Comparison of ENCODE assay signal across 18 cellular contexts in genomic region chr10:70573599-70574506, GRCh38. TPM values are rescaled to one million over a fixed set of nuclear protein-coding genes. Genes with fewer than 3 reads are reported as not detected.
"Had no signal": no experiment of that assay in that cellular context is flagged by ENCODE, and none has a peak within 500 bp of the region (broad histone marks: within the 10 kb centered on the region; RNA-seq: fewer than 3 reads in every experiment).

No MANE protein-coding gene starts in this region.

- H3K27ac Mint-ChIP-seq: activated CD4-positive, alpha-beta T cell treated with anti-CD3 and anti-CD28 coated beads for 36 hours had no signal

- H2AFZ ChIP-seq: hepatocyte had no signal

- H3K4me2 ChIP-seq: hepatocyte had no signal

- H3K4me3 ChIP-seq: adrenal gland, hepatocyte, spleen had no signal

- H3K27me3 Mint-ChIP-seq: activated CD4-positive, alpha-beta T cell treated with anti-CD3 and anti-CD28 coated beads for 36 hours had no signal

- DNase-seq: activated CD4-positive, alpha-beta T cell treated with anti-CD3 and anti-CD28 coated beads for 36 hours; activated CD8-positive, alpha-beta T cell treated with anti-CD3 and anti-CD28 coated beads, Interleukin-2, amount 10 ng/mL, durations not matched to agents 7 days and 5 days; activated naive CD4-positive, alpha-beta T cell treated with Interleukin-2 at 50 U/mL for 16 hours; central memory CD4-positive, alpha-beta T cell; cortex of kidney; effector CD8-positive, alpha-beta T cell; mammary epithelial cell; spleen; stimulated activated CD4-positive, alpha-beta T cell treated with anti-CD3 and anti-CD28 coated beads, Interleukin-1b, Interleukin-23, amount 100 ng/mL, for 48 hours; stimulated activated naive CD4-positive, alpha-beta T cell treated with Interleukin-2 at 50 U/mL for 16 hours; T-helper 9 cell; WERI-Rb-1 had no signal

- ATAC-seq: activated CD4-positive, alpha-beta T cell treated with anti-CD3 and anti-CD28 coated beads for 36 hours; activated CD8-positive, alpha-beta T cell treated with anti-CD3 and anti-CD28 coated beads, Interleukin-2, amount 10 ng/mL, durations not matched to agents 7 days and 5 days; sciatic nerve had no signal

- H3K79me2 ChIP-seq: hepatocyte had no signal

- H3K36me3 ChIP-seq: adrenal gland, WERI-Rb-1 had no signal

- H3K27ac ChIP-seq: adrenal gland, hepatocyte, WERI-Rb-1 had no signal

- H3K9me3 ChIP-seq: adrenal gland, spleen had no signal

- H3K4me3 Mint-ChIP-seq: activated CD4-positive, alpha-beta T cell treated with anti-CD3 and anti-CD28 coated beads for 36 hours; activated CD8-positive, alpha-beta T cell treated with anti-CD3 and anti-CD28 coated beads, Interleukin-2, amount 10 ng/mL, durations not matched to agents 7 days and 5 days had no signal

- H3K27me3 ChIP-seq: adrenal gland, hepatocyte, spleen had no signal

RNA-seq across cellular contexts. Expression of gene PRF1, which starts 28.7 kb away (rescaled TPM):
- total RNA-seq: hepatocyte, mammary epithelial cell, osteocyte, pulmonary artery endothelial cell had no signal
- polyA plus RNA-seq: hepatocyte, neural cell had no signal
